21 cellular contexts compared by ENCODE assay signal in the genomic region with DNA sequence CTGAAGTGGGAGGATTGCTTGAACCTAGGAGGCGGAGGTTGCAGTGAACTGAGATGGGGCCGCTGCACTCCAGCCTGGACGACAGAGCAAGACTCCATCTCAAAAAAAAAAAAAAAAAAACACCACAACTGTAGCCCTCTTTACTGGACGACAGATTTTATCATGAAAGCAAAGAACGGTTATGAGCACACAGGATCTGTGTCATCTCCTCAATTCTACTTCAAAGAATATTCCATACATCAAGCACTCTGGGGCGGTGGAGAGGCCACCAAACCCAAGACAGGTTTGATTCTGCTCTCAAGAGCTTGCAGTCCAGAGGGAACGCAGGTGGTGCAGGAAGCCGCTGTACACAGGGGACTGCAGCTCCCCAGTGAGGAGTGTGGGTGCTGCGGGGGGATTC.
"Had no signal": no experiment of that assay in that cellular context is flagged by ENCODE, and none has a peak within 500 bp of the region (broad histone marks: within the 10 kb centered on the region; RNA-seq: fewer than 3 reads in every experiment).

No MANE protein-coding gene starts in this region.

- H3K4me3 ChIP-seq: adrenal gland, body of pancreas, colonic mucosa, heart left ventricle, mucosa of descending colon, neural progenitor cell, ovary, thyroid gland, vagina had no signal

- FAIRE-seq: endometrium, frontal cortex had no signal

- H3K36me3 Mint-ChIP-seq: activated naive CD4-positive, alpha-beta T cell treated with anti-CD3 and anti-CD28 coated beads, Interleukin-2, amount 50 U/mL, for 72 hours; naive thymus-derived CD4-positive, alpha-beta T cell; neural progenitor cell had no signal

- H2AFZ ChIP-seq: neural progenitor cell had no signal

- H3K4me1 ChIP-seq: body of pancreas had no signal

- H3K27ac Mint-ChIP-seq: activated naive CD4-positive, alpha-beta T cell treated with anti-CD3 and anti-CD28 coated beads, Interleukin-2, amount 50 U/mL, for 72 hours; activated T-helper 1 cell treated with anti-CD3 and anti-CD28 coated beads, Interleukin-12 subunit alpha, Interleukin-12 subunit beta, Interleukin-2, Interleukin-4 antibody, amounts not matched to agents 30 ng/mL and 10 ng/mL and 1 ng/mL, durations not matched to agents 14 hours and 24 hours and 36 hours had no signal

- H3K9me3 ChIP-seq: adrenal gland, body of pancreas, colonic mucosa, heart left ventricle, mucosa of descending colon, ovary, thyroid gland, vagina had no signal

- H3K27me3 ChIP-seq: adrenal gland, body of pancreas, colonic mucosa, heart left ventricle, neural progenitor cell, ovary, thyroid gland, vagina had no signal

- H3K4me2 ChIP-seq: neural progenitor cell had no signal

- ATAC-seq: activated naive CD4-positive, alpha-beta T cell treated with anti-CD3 and anti-CD28 coated beads, Interleukin-2, amount 50 U/mL, for 72 hours; body of pancreas; mucosa of descending colon; naive thymus-derived CD4-positive, alpha-beta T cell had no signal

- H3K4me3 Mint-ChIP-seq: activated T-helper 1 cell treated with anti-CD3 and anti-CD28 coated beads, Interleukin-12 subunit alpha, Interleukin-12 subunit beta, Interleukin-2, Interleukin-4 antibody, amounts not matched to agents 30 ng/mL and 10 ng/mL and 1 ng/mL, durations not matched to agents 14 hours and 24 hours and 36 hours; neural progenitor cell had no signal

- H3K9ac ChIP-seq: neural progenitor cell had no signal

- H3K27ac ChIP-seq: body of pancreas, colonic mucosa, neural progenitor cell, ovary, vagina had no signal

- H3K9me3 Mint-ChIP-seq: activated naive CD4-positive, alpha-beta T cell treated with anti-CD3 and anti-CD28 coated beads, Interleukin-2, amount 50 U/mL, for 72 hours; activated T-helper 1 cell treated with anti-CD3 and anti-CD28 coated beads, Interleukin-12 subunit alpha, Interleukin-12 subunit beta, Interleukin-2, Interleukin-4 antibody, amounts not matched to agents 30 ng/mL and 10 ng/mL and 1 ng/mL, durations not matched to agents 14 hours and 24 hours and 36 hours; naive thymus-derived CD4-positive, alpha-beta T cell; neural progenitor cell had no signal

- DNase-seq: activated CD4-positive, alpha-beta T cell treated with anti-CD3 and anti-CD28 coated beads, Interleukin-2, amount 50 U/mL, for 4 hours; activated gamma-delta T cell treated with Interleukin-2 at 50 U/mL for 16 hours; adrenal gland; body of pancreas; central memory CD4-positive, alpha-beta T cell; colonic mucosa; heart left ventricle; mesenchymal stem cell; mucosa of descending colon; naive thymus-derived CD4-positive, alpha-beta T cell; ovary; stimulated activated CD4-positive, alpha-beta T cell treated with anti-CD3 and anti-CD28 coated beads, Interleukin-4, amount 100 ng/mL, for 4 hours; stimulated activated naive CD4-positive, alpha-beta T cell; SW 1271; thyroid gland had no signal

- H3K36me3 ChIP-seq: adrenal gland, colonic mucosa, heart left ventricle, neural progenitor cell, ovary, thyroid gland, vagina had no signal
